Comparison of ENCODE assay signal across 1 cellular context in the genomic region with DNA sequence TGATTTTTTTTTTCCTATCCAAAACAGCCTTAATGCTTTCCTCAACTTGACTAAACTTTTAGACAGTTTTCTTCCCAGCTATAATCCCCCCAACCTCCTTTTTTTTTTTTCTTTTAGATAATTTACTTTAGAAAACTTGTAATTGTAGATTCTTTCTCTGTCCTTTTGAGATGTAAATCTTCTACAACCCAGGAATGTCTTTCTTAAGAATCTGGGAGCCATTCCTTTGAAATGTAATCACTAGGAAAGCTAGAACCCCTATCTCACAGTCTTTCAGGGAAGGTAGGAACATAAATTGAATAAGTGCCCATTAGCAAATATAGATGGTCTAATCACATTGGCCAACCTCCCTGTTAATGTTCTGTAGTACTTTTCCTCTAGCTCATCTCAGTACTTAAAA.
TF ChIP-seq lines count a peak whose summit lies in the region.

No MANE protein-coding gene starts in this region.

TF ChIP-seq in H1, 55 proteins besides CTCF, POLR2A, EP300 and RAD21 (continued from another document):
- TF ChIP-seq, protein P1, sequence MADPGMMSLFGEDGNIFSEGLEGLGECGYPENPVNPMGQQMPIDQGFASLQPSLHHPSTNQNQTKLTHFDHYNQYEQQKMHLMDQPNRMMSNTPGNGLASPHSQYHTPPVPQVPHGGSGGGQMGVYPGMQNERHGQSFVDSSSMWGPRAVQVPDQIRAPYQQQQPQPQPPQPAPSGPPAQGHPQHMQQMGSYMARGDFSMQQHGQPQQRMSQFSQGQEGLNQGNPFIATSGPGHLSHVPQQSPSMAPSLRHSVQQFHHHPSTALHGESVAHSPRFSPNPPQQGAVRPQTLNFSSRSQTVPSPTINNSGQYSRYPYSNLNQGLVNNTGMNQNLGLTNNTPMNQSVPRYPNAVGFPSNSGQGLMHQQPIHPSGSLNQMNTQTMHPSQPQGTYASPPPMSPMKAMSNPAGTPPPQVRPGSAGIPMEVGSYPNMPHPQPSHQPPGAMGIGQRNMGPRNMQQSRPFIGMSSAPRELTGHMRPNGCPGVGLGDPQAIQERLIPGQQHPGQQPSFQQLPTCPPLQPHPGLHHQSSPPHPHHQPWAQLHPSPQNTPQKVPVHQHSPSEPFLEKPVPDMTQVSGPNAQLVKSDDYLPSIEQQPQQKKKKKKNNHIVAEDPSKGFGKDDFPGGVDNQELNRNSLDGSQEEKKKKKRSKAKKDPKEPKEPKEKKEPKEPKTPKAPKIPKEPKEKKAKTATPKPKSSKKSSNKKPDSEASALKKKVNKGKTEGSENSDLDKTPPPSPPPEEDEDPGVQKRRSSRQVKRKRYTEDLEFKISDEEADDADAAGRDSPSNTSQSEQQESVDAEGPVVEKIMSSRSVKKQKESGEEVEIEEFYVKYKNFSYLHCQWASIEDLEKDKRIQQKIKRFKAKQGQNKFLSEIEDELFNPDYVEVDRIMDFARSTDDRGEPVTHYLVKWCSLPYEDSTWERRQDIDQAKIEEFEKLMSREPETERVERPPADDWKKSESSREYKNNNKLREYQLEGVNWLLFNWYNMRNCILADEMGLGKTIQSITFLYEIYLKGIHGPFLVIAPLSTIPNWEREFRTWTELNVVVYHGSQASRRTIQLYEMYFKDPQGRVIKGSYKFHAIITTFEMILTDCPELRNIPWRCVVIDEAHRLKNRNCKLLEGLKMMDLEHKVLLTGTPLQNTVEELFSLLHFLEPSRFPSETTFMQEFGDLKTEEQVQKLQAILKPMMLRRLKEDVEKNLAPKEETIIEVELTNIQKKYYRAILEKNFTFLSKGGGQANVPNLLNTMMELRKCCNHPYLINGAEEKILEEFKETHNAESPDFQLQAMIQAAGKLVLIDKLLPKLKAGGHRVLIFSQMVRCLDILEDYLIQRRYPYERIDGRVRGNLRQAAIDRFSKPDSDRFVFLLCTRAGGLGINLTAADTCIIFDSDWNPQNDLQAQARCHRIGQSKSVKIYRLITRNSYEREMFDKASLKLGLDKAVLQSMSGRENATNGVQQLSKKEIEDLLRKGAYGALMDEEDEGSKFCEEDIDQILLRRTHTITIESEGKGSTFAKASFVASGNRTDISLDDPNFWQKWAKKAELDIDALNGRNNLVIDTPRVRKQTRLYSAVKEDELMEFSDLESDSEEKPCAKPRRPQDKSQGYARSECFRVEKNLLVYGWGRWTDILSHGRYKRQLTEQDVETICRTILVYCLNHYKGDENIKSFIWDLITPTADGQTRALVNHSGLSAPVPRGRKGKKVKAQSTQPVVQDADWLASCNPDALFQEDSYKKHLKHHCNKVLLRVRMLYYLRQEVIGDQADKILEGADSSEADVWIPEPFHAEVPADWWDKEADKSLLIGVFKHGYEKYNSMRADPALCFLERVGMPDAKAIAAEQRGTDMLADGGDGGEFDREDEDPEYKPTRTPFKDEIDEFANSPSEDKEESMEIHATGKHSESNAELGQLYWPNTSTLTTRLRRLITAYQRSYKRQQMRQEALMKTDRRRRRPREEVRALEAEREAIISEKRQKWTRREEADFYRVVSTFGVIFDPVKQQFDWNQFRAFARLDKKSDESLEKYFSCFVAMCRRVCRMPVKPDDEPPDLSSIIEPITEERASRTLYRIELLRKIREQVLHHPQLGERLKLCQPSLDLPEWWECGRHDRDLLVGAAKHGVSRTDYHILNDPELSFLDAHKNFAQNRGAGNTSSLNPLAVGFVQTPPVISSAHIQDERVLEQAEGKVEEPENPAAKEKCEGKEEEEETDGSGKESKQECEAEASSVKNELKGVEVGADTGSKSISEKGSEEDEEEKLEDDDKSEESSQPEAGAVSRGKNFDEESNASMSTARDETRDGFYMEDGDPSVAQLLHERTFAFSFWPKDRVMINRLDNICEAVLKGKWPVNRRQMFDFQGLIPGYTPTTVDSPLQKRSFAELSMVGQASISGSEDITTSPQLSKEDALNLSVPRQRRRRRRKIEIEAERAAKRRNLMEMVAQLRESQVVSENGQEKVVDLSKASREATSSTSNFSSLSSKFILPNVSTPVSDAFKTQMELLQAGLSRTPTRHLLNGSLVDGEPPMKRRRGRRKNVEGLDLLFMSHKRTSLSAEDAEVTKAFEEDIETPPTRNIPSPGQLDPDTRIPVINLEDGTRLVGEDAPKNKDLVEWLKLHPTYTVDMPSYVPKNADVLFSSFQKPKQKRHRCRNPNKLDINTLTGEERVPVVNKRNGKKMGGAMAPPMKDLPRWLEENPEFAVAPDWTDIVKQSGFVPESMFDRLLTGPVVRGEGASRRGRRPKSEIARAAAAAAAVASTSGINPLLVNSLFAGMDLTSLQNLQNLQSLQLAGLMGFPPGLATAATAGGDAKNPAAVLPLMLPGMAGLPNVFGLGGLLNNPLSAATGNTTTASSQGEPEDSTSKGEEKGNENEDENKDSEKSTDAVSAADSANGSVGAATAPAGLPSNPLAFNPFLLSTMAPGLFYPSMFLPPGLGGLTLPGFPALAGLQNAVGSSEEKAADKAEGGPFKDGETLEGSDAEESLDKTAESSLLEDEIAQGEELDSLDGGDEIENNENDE (IDR thresholded peaks at IDR 0.05; ENCODE audit: insufficient replicate concordance, low read length), result peak; percentile 96
- TF ChIP-seq YY1 (IDR thresholded peaks at IDR 0.05; ENCODE audit: low read depth, low read length) (no peak), TEAD4 (IDR thresholded peaks at IDR 0.05; ENCODE audit: low read depth, low read length) (peak; percentile 80), SP1 (IDR thresholded peaks at IDR 0.05; ENCODE audit: low read depth, low read length) (0 out of 2 replicates have a peak, but pooled peaks have one; percentile 21), SIX5 (IDR thresholded peaks at IDR 0.05; ENCODE audit: low read depth, low read length) (no peak), POU5F1 (IDR thresholded peaks at IDR 0.05; ENCODE audit: low read depth, low read length) (0 out of 2 replicates have a peak, but pooled peaks have one; percentile 65)
